In genomic region chr1:172690925-172691324, GRCh38 we compare ENCODE assay signal across 11 cellular contexts. TPM values are rescaled to one million over a fixed set of nuclear protein-coding genes. Genes with fewer than 3 reads are reported as not detected.
"Had no signal": no experiment of that assay in that cellular context is flagged by ENCODE, and none has a peak within 500 bp of the region (broad histone marks: within the 10 kb centered on the region; RNA-seq: fewer than 3 reads in every experiment).

No MANE protein-coding gene starts in this region.

RNA-seq across cellular contexts. Expression of gene FASLG, which starts 32.0 kb away (rescaled TPM):
- total RNA-seq: neural crest cell, osteocyte, prostate gland, pulmonary artery endothelial cell, right atrium auricular region, stomach, subcutaneous adipose tissue, temporal lobe, thoracic aorta, tibial nerve, vagina had no signal
